In genomic region chr2:112692914-112693313, GRCh38 we compare ENCODE assay signal across 9 cellular contexts. TPM values are rescaled to one million over a fixed set of nuclear protein-coding genes. Genes with fewer than 3 reads are reported as not detected.
A peak's percentile ranks its signal among the peaks of the same experiment; 100 is the strongest.
DNase-seq lines count a peak whose midpoint lies in the region; ATAC-seq and TF ChIP-seq lines count a peak whose summit lies in the region.
"Had no signal": no experiment of that assay in that cellular context is flagged by ENCODE, and none has a peak within 500 bp of the region (broad histone marks: within the 10 kb centered on the region; RNA-seq: fewer than 3 reads in every experiment).

No MANE protein-coding gene starts in this region.

- H3K27me3 Mint-ChIP-seq in stimulated activated memory B cell treated with anti-CD40 and anti-IgM and Interleukin-4, amounts not matched to agents 10 μg/mL and 1 μg/mL and 100 μg/mL, for 72 hours: no peaks in the 10 kb centered on the region

- no peak overlapping the region for H3K4me3 ChIP-seq in tibial artery
- H3K4me3 ChIP-seq in uterus: no peak overlapping the region

- ATAC-seq in HG02885 (IDR thresholded peaks at IDR 0.05; ENCODE audit: poor library complexity, unreplicated experiment) (peak; percentile 1), foreskin keratinocyte (peak; percentile 6)
- ATAC-seq in stimulated activated memory B cell treated with anti-CD40 and anti-IgM and Interleukin-4, amounts not matched to agents 10 μg/mL and 1 μg/mL and 100 μg/mL, for 72 hours: no peak

- TF ChIP-seq POLR2A in uterus (IDR thresholded peaks at IDR 0.05): no peak

- no peaks in the 10 kb centered on the region for H3K36me3 Mint-ChIP-seq in stimulated activated memory B cell treated with anti-CD40 and anti-IgM and Interleukin-4, amounts not matched to agents 10 μg/mL and 1 μg/mL and 100 μg/mL, for 72 hours

- H3K27me3 ChIP-seq in foreskin keratinocyte (no peaks in the 10 kb centered on the region), tibial artery (no peaks in the 10 kb centered on the region), uterus (no peaks in the 10 kb centered on the region)

- DNase-seq in activated CD4-positive, alpha-beta T cell treated with anti-CD3 and anti-CD28 coated beads, Interleukin-2, amount 50 U/mL, for 48 hours: peak; percentile 64 to 70
- no peak for DNase-seq in foreskin keratinocyte
- DNase-seq in tibial artery: no peak
- DNase-seq in uterus: no peak
- no peak for DNase-seq in SHP77 (lab: John Stamatoyannopoulos, UW)
- DNase-seq: cortex of kidney had no signal

- H3K36me3 ChIP-seq in tibial artery (no peaks in the 10 kb centered on the region), uterus (no peaks in the 10 kb centered on the region)

- no peaks in the 10 kb centered on the region for H3K9me3 Mint-ChIP-seq in stimulated activated memory B cell treated with anti-CD40 and anti-IgM and Interleukin-4, amounts not matched to agents 10 μg/mL and 1 μg/mL and 100 μg/mL, for 72 hours

- peak overlapping the region; percentile 99 for H3K27ac ChIP-seq in foreskin keratinocyte
- H3K27ac ChIP-seq in tibial artery: no peak overlapping the region
- H3K27ac ChIP-seq in uterus: no peak overlapping the region

- intact Hi-C loops in tibial artery (cut with DNase I; ENCODE audit: low total_unique reads): loop anchor here (10.0 kb wide), 1 partner anchor 68 kb away; no protein-coding TSS in a partner anchor
- intact Hi-C loops in uterus (cut with DNase I; ENCODE audit: low total_unique reads): no loop called here

- peak overlapping the region; percentile 62 for H3K27ac Mint-ChIP-seq in stimulated activated memory B cell treated with anti-CD40 and anti-IgM and Interleukin-4, amounts not matched to agents 10 μg/mL and 1 μg/mL and 100 μg/mL, for 72 hours

- H3K4me1 ChIP-seq in foreskin keratinocyte (peaks cover 19% of the 10 kb centered on the region), tibial artery (no peaks in the 10 kb centered on the region), uterus (no peaks in the 10 kb centered on the region)

- no peaks in the 10 kb centered on the region for H3K9me3 ChIP-seq in tibial artery
- H3K9me3 ChIP-seq in uterus: no peaks in the 10 kb centered on the region

- H3K4me1 Mint-ChIP-seq in stimulated activated memory B cell treated with anti-CD40 and anti-IgM and Interleukin-4, amounts not matched to agents 10 μg/mL and 1 μg/mL and 100 μg/mL, for 72 hours: peaks cover 36% of the 10 kb centered on the region

- TF ChIP-seq CTCF in foreskin keratinocyte (conservative IDR thresholded peaks at IDR 0.05): no peak
- TF ChIP-seq CTCF in tibial artery (IDR thresholded peaks at IDR 0.05): no peak
- no peak for TF ChIP-seq CTCF in uterus (IDR thresholded peaks at IDR 0.05)

- no peak overlapping the region for H3K4me3 Mint-ChIP-seq in stimulated activated memory B cell treated with anti-CD40 and anti-IgM and Interleukin-4, amounts not matched to agents 10 μg/mL and 1 μg/mL and 100 μg/mL, for 72 hours

RNA-seq across cellular contexts. Expression of gene NT5DC4, which starts 27.9 kb away (rescaled TPM):
- 0.07 TPM in 1 of 2 replicates, not detected in the other for total RNA-seq in foreskin keratinocyte
- polyA plus RNA-seq in foreskin keratinocyte: 0.01 TPM in 1 of 2 replicates, not detected in the other
- total RNA-seq in uterus: not detected
- polyA plus RNA-seq: liver had no signal

RNA-seq across cellular contexts. Expression of gene SLC20A1, which starts 47.2 kb away (rescaled TPM):
- total RNA-seq in foreskin keratinocyte: 177 and 209 TPM in 2 replicates
- polyA plus RNA-seq in foreskin keratinocyte: 72.0 and 101 TPM in 2 replicates
- total RNA-seq in uterus: 10 to 100 TPM; 11.5 to 30.6 (median 24.4) TPM

Comparison
In these comparisons a context has a peak if more than half of its experiments do, and no peak if none do; other contexts are left out.
1. DNase-seq: peak in activated CD4-positive, alpha-beta T cell treated with anti-CD3 and anti-CD28 coated beads, Interleukin-2, amount 50 U/mL, for 48 hours (2 of 2); none in foreskin keratinocyte (0 of 2), tibial artery (0 of 2), uterus (0 of 2) and SHP77 (0 of 2).